25 cellular contexts compared by ENCODE assay signal in genomic region chr4:125765936-125766335, GRCh38.
DNase-seq lines count a peak whose midpoint lies in the region; ATAC-seq and TF ChIP-seq lines count a peak whose summit lies in the region.
"Had no signal": no experiment of that assay in that cellular context is flagged by ENCODE, and none has a peak within 500 bp of the region (broad histone marks: within the 10 kb centered on the region; RNA-seq: fewer than 3 reads in every experiment).

No MANE protein-coding gene starts in this region.

- no peaks in the 10 kb centered on the region for H3K9me3 ChIP-seq in breast epithelium

- no peak overlapping the region for H3K27ac Mint-ChIP-seq in MCF 10A (ENCODE audit: low read depth, unreplicated experiment)
- H3K27ac Mint-ChIP-seq: CD8-positive, alpha-beta memory T cell; HFFc6 had no signal

- BruUV-seq in MCF 10A (replicated peaks; lab: Mats Ljungman, UMichigan): no TSS peak

- no peak for ATAC-seq in activated CD4-positive, CD25-positive, alpha-beta regulatory T cell treated with anti-CD3 and anti-CD28 coated beads, Interleukin-2, amount 50 U/mL, for 24 hours
- no peak for ATAC-seq in GM19395 (IDR thresholded peaks at IDR 0.05; ENCODE audit: unreplicated experiment)
- ATAC-seq: Panc1, SK-N-SH treated with all-trans-retinoic acid at 6 μM for 48 hours had no signal

- no peaks in the 10 kb centered on the region for H3K9me3 Mint-ChIP-seq in MCF 10A (ENCODE audit: unreplicated experiment)
- H3K9me3 Mint-ChIP-seq: H9, HFFc6 had no signal

- H3K27me3 Mint-ChIP-seq in MCF 10A (ENCODE audit: insufficient read depth, unreplicated experiment): no peaks in the 10 kb centered on the region
- H3K27me3 Mint-ChIP-seq: CD8-positive, alpha-beta memory T cell had no signal

- no peak for TF ChIP-seq POLR2A in breast epithelium (IDR thresholded peaks at IDR 0.05)

- intact Hi-C loops in MCF 10A (cut with micrococcal nuclease) (no loop called here), breast epithelium (cut with DNase I; ENCODE audit: low total_unique reads) (no loop called here)

- H3K4me3 ChIP-seq in breast epithelium: no peak overlapping the region
- H3K4me3 ChIP-seq in cardiac fibroblast (replicated peaks in 1 of 2; ENCODE audit: low read depth in 2 of 2, low read length in 2 of 2): no peak overlapping the region

- no peak overlapping the region for H3K4me3 Mint-ChIP-seq in MCF 10A (ENCODE audit: unreplicated experiment)
- H3K4me3 Mint-ChIP-seq: CD8-positive, alpha-beta memory T cell; H9; HFFc6 had no signal

- no peaks in the 10 kb centered on the region for H3K36me3 Mint-ChIP-seq in MCF 10A (ENCODE audit: insufficient read depth, unreplicated experiment)
- H3K36me3 Mint-ChIP-seq: CD8-positive, alpha-beta memory T cell had no signal

- H3K27ac ChIP-seq in breast epithelium: no peak overlapping the region
- H3K27ac ChIP-seq: 22Rv1, C4-2B had no signal

- H3K4me1 ChIP-seq in breast epithelium: no peaks in the 10 kb centered on the region

- no peak for TF ChIP-seq CTCF in MCF 10A (IDR thresholded peaks at IDR 0.05; ENCODE audit: unreplicated experiment)
- TF ChIP-seq CTCF in breast epithelium (IDR thresholded peaks at IDR 0.05): no peak
- no peak for TF ChIP-seq CTCF in cardiac fibroblast (IDR thresholded peaks at IDR 0.05; ENCODE audit: low read depth, low read length)

- H3K4me1 Mint-ChIP-seq in MCF 10A (ENCODE audit: insufficient read depth, unreplicated experiment): peaks cover 2% of the 10 kb centered on the region
- H3K4me1 Mint-ChIP-seq: CD8-positive, alpha-beta memory T cell; H9 had no signal

- H3K36me3 ChIP-seq in breast epithelium: no peaks in the 10 kb centered on the region

- no peaks in the 10 kb centered on the region for H3K27me3 ChIP-seq in breast epithelium

- DNase-seq in MCF 10A (ENCODE audit: unreplicated experiment): peak; percentile 20
- DNase-seq in breast epithelium (ENCODE audit: low spot score in 2 of 2): no peak
- peak; percentile 26 to 36 for DNase-seq in cardiac fibroblast (ENCODE audit: low read depth in 2 of 2)
- peak; percentile 62 for DNase-seq in fibroblast of peridontal ligament (ENCODE audit: extremely low read depth)
- no peak for DNase-seq in NCI-H146 treated with DMSO at 0.1 percent for 48 hours (lab: John Stamatoyannopoulos, UW; ENCODE audit: unreplicated experiment)
- DNase-seq in activated naive CD4-positive, alpha-beta T cell treated with Interleukin-2 at 50 U/mL for 16 hours: no peak
- DNase-seq: ACHN; Calu3; CD8-positive, alpha-beta memory T cell; DMS153; GDM1; H9; HFFc6; Karpas-422; NCI-H1417 treated with DMSO at 0.1 percent for 48 hours; NCI-H187 treated with DMSO at 0.1 percent for 48 hours; NCI-H2107; NCI-H524; NCI-H82 had no signal

- POLR2A ChIA-PET in MCF 10A (lab: Yijun Ruan, JAX): no interaction called here

- CTCF ChIA-PET in MCF 10A (lab: Yijun Ruan, JAX): no interaction called here

Comparison
In these comparisons a context has a peak if more than half of its experiments do, and no peak if none do; other contexts are left out.
1. DNase-seq: peak in MCF 10A (single experiment), cardiac fibroblast (2 of 2) and fibroblast of peridontal ligament (single experiment); none in breast epithelium (0 of 2), NCI-H146 treated with DMSO at 0.1 percent for 48 hours (single experiment) and activated naive CD4-positive, alpha-beta T cell treated with Interleukin-2 at 50 U/mL for 16 hours (single experiment).